In the genomic region with DNA sequence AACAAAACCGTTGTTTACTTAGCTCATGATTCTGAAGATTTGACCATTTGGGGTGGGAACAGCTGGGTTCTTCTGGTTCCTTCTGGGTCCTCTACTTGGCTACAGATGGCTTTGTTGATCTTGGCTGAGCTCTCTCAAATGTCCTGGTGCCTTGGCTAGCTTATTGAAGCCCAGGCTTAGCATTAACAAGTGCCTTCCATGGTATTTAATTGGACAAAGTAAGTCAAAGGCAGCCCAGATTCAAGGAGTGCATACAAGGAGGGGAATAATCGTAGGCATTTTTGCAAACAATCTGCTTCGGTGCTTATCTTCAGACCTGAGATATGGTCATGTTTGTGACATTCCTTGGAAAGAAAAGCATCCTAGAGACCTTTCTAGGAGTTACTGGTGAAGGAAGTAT, we compare ENCODE assay signal across 20 cellular contexts.
"Had no signal": no experiment of that assay in that cellular context is flagged by ENCODE, and none has a peak within 500 bp of the region (broad histone marks: within the 10 kb centered on the region; RNA-seq: fewer than 3 reads in every experiment).

No MANE protein-coding gene starts in this region.

- FAIRE-seq: bronchial epithelial cell, endometrium, islet of Langerhans, pancreas had no signal

- DNase-seq: activated B cell treated with CpG ODN at 0.5 μM for 24 hours; activated CD4-positive, alpha-beta T cell treated with anti-CD3 and anti-CD28 coated beads, Interleukin-2, amount 50 U/mL, for 4 hours; activated effector memory CD4-positive, alpha-beta T cell treated with Interleukin-2 at 50 U/mL for 16 hours; activated naive CD4-positive, alpha-beta T cell treated with Interleukin-2 at 50 U/mL for 16 hours; activated T-cell treated with anti-CD3 and anti-CD28 coated beads for 4 hours; cerebellar nuclear complex; colonic mucosa; effector CD8-positive, alpha-beta T cell; gastrocnemius medialis; glutamatergic neuron; naive thymus-derived CD8-positive, alpha-beta T cell; pancreas; psoas muscle; stimulated activated CD4-positive, alpha-beta T cell treated with anti-CD3 and anti-CD28 coated beads, Interleukin-15, amount 100 ng/mL, for 24 hours; stimulated activated CD4-positive, alpha-beta T cell treated with anti-CD3 and anti-CD28 coated beads, Interleukin-2, amount 100 ng/mL, for 24 hours; stimulated activated naive B cell treated with anti-CD40 and anti-IgM and Interleukin-4, amounts not matched to agents 10 μg/mL and 1 μg/mL and 100 μg/mL, for 72 hours; tibial artery had no signal

- ATAC-seq: gastrocnemius medialis; naive thymus-derived CD8-positive, alpha-beta T cell had no signal
